In the genomic region with DNA sequence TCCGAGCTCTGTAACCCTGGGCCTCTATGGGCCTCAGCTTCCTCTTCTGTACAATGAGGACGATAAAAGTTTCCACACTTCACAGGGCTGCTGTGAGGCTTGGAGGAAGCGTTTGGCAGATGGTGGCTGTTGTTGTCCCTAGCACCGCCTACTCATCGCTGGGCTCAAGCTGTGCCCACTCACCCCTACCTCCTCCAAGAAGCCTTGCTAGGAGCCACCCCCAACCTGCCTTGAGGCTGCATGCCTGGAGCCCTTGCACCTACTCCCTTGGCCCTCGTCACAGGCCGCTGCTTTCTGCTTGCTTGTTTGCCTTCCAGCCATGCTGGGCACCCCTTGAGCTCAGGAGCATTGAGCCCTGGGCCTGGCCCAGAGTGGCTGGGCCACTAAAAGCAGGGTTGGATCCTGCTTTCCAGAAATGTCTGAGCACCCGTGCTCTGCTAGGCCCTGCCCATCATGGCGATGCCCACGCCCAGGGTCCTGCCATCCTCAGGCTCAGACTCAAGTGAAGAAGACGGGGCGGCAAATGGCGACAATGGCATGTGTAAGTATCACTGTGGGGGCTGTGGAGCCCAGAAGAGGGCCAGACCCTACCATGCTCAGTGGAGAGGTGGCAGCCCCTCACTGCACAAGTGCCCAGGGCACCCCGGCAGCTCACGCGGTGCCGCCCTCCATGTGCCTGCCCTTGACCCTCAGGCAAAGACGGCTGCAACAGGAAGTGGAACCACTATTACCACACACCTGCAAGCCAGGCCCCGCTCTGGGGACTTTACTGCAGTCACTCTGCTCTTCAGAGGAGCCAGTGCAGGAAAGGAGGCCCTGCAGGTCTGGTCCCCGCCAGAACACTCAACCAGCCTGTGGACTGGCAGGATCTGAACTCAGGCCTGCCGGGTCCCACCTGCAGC, we compare ENCODE assay signal across 9 cellular contexts. TPM values are rescaled to one million over a fixed set of nuclear protein-coding genes. Genes with fewer than 3 reads are reported as not detected.
A peak's percentile ranks its signal among the peaks of the same experiment; 100 is the strongest.
DNase-seq lines count a peak whose midpoint lies in the region; ATAC-seq and TF ChIP-seq lines count a peak whose summit lies in the region.
"Had no signal": no experiment of that assay in that cellular context is flagged by ENCODE, and none has a peak within 500 bp of the region (broad histone marks: within the 10 kb centered on the region; RNA-seq: fewer than 3 reads in every experiment).

No MANE protein-coding gene starts in this region.

- H3K4me3 ChIP-seq in HUES64 (ENCODE audit: low read length) (no peak overlapping the region), mucosa of descending colon (no peak overlapping the region), foreskin fibroblast (ENCODE audit: low read depth in 1 of 2, low read length in 2 of 2) (no peak overlapping the region)

- H3K27me3 ChIP-seq in HUES64 (ENCODE audit: insufficient read depth, low read length): no peaks in the 10 kb centered on the region

- H3K9ac ChIP-seq in HUES64 (ENCODE audit: low read depth, low read length): 0 out of 2 replicates have a peak overlapping the region, but pooled peaks have one; percentile 25

- H3K4me1 ChIP-seq in HUES64 (ENCODE audit: insufficient read depth, low read length) (peaks cover 14% of the 10 kb centered on the region), mucosa of descending colon (ENCODE audit: low read depth) (peaks cover 36% of the 10 kb centered on the region)

- 92% methylated on average over 21 of the region's 21 CpGs for WGBS in HUES64

- no peak overlapping the region for H3K27ac ChIP-seq in HUES64 (ENCODE audit: low read depth, low read length)

- DNase-seq in activated T-cell treated with anti-CD3 and anti-CD28 coated beads, Interleukin-2, amount 50 U/mL, for 48 hours: peak; percentile 59 to 67
- DNase-seq in mucosa of descending colon: peak in 2 of 3 donors; percentile 24 to 85
- DNase-seq in foreskin fibroblast: no peak
- DNase-seq in NCI-H146 (lab: John Stamatoyannopoulos, UW): no peak

- no peak for TF ChIP-seq CTCF in mucosa of descending colon (IDR thresholded peaks at IDR 0.05)
- no peak for TF ChIP-seq CTCF in foreskin fibroblast (IDR thresholded peaks at IDR 0.05; ENCODE audit: low read depth, low read length)

- intact Hi-C loops in mucosa of descending colon (cut with DNase I, micrococcal nuclease): no loop called here

- H3K9me3 ChIP-seq in HUES64 (ENCODE audit: insufficient read depth, low read depth, low read length): no peaks in the 10 kb centered on the region
- no peaks in the 10 kb centered on the region for H3K9me3 ChIP-seq in mucosa of descending colon

- no peaks in the 10 kb centered on the region for H3K36me3 ChIP-seq in HUES64 (ENCODE audit: insufficient read depth, low read length)
- H3K36me3 ChIP-seq in mucosa of descending colon (ENCODE audit: low read depth): no peaks in the 10 kb centered on the region

- ATAC-seq in GM18907 (IDR thresholded peaks at IDR 0.05; ENCODE audit: unreplicated experiment): peak; percentile 36
- peak; percentile 37 for ATAC-seq in mucosa of descending colon
- ATAC-seq in GM21381 (IDR thresholded peaks at IDR 0.05; ENCODE audit: unreplicated experiment): no peak
- ATAC-seq: Panc1 had no signal

RNA-seq across cellular contexts. Expression of a gene that starts 9.5 kb away (rescaled TPM):
- polyA plus RNA-seq in HUES64 (2013, experiment 1 of 2): 126 TPM
- polyA plus RNA-seq in HUES64 (2013, experiment 2 of 2): 173 TPM
- total RNA-seq in mucosa of descending colon: 100 to 1,000 TPM; 156 to 422 (median 385) TPM

RNA-seq across cellular contexts. Expression of a gene that starts 17.0 kb away (rescaled TPM):
- 7.6 TPM for polyA plus RNA-seq in HUES64 (2013, experiment 1 of 2)
- 7.3 TPM for polyA plus RNA-seq in HUES64 (2013, experiment 2 of 2)
- 10 to 100 TPM; 12.9 to 17.9 (median 16.4) TPM for total RNA-seq in mucosa of descending colon

RNA-seq across cellular contexts. Expression of a gene that starts 28.3 kb away (rescaled TPM):
- 1.1 TPM for polyA plus RNA-seq in HUES64 (2013, experiment 1 of 2)
- polyA plus RNA-seq in HUES64 (2013, experiment 2 of 2): 2.3 TPM
- total RNA-seq in mucosa of descending colon: 10 to 100 TPM in 2 of 3 donors, 1 to 10 TPM in 1; 6.9 to 17.8 (median 13.1) TPM
- total RNA-seq: epithelial cell of proximal tubule had no signal

RNA-seq across cellular contexts. Expression of a gene that starts 55.4 kb away (rescaled TPM):
- 24.1 TPM for polyA plus RNA-seq in HUES64 (2013, experiment 1 of 2)
- 26.1 TPM for polyA plus RNA-seq in HUES64 (2013, experiment 2 of 2)
- 10 to 100 TPM; 10.7 to 15.9 (median 15.6) TPM for total RNA-seq in mucosa of descending colon

Comparison
In these comparisons a context has a peak if more than half of its experiments do, and no peak if none do; other contexts are left out.
1. DNase-seq: peak in activated T-cell treated with anti-CD3 and anti-CD28 coated beads, Interleukin-2, amount 50 U/mL, for 48 hours (2 of 2) and mucosa of descending colon (2 of 3); none in foreskin fibroblast (0 of 2) and NCI-H146 (single experiment).